ENCODE assay signal across 8 cellular contexts in the genomic region with DNA sequence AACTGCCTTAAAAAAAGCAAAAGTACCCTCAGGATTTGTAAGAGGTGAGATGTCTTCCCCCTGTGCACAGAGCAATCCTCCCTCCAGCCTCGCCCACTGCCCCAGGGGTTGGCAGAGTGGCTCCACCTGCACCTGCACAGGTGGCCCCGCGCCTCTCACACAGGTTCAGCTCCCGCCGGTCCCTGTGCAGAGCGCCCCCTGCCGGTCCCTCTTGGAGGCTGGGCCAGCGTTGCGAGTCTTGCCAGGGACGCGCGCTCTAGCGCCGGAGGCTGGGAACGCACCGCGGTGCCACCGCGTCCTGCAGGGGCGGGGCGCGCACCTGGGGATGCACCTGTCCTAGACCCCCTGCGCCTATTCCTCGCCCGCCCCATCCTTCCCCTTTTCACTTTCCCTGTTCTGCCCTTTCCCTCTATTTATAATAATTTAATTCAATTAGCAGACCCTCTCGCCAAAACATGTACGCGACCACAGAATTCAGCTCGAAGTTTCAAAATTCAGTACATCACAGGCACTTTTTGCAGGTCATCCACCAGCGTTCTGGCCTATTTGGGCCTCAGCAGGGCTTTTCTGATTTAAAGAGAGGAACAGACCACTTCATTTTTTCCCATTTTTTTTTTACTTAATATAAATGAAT.
DNase-seq lines count a peak whose midpoint lies in the region; ATAC-seq and TF ChIP-seq lines count a peak whose summit lies in the region.

No MANE protein-coding gene starts in this region.

- CTCF ChIA-PET in CD4-positive, alpha-beta T cell (lab: Charles Lee): no interaction called here

- peak; percentile 55 for TF ChIP-seq CTCF in upper lobe of right lung (IDR thresholded peaks at IDR 0.05)
- TF ChIP-seq CTCF in CD4-positive, alpha-beta T cell (IDR thresholded peaks at IDR 0.05): no peak

- H3K4me1 ChIP-seq in upper lobe of right lung: no peaks in the 10 kb centered on the region

- peaks cover 11% of the 10 kb centered on the region for H3K27me3 Mint-ChIP-seq in CD4-positive, alpha-beta T cell

- intact Hi-C loops in upper lobe of right lung (cut with DNase I): no loop called here
- intact Hi-C loops in CD4-positive, alpha-beta T cell (cut with DNase I, micrococcal nuclease): no loop called here

- no peak overlapping the region for H3K27ac Mint-ChIP-seq in CD4-positive, alpha-beta T cell

- no peaks in the 10 kb centered on the region for H3K36me3 Mint-ChIP-seq in CD4-positive, alpha-beta T cell (ENCODE audit: low read depth)

- POLR2A ChIA-PET in CD4-positive, alpha-beta T cell (lab: Charles Lee): no interaction called here

- no peak overlapping the region for H3K27ac ChIP-seq in upper lobe of right lung
- no peak overlapping the region for H3K27ac ChIP-seq in CD4-positive, alpha-beta T cell (ENCODE audit: low read depth, low read length)

- no peaks in the 10 kb centered on the region for H3K9me3 ChIP-seq in upper lobe of right lung
- H3K9me3 ChIP-seq in CD4-positive, alpha-beta T cell (ENCODE audit: control insufficient read depth, low read length): no peaks in the 10 kb centered on the region

- H3K36me3 ChIP-seq in upper lobe of right lung: no peaks in the 10 kb centered on the region

- no peak overlapping the region for H3K4me3 ChIP-seq in upper lobe of right lung

- no peaks in the 10 kb centered on the region for H3K4me1 Mint-ChIP-seq in CD4-positive, alpha-beta T cell (ENCODE audit: low read depth)

- DNase-seq in NCI-H2107 (lab: John Stamatoyannopoulos, UW) (peak; percentile 4), NCI-H2107 treated with DMSO at 0.1 percent for 48 hours (lab: John Stamatoyannopoulos, UW; ENCODE audit: unreplicated experiment) (no peak), NCI-H69 (lab: John Stamatoyannopoulos, UW) (peak; percentile 80), iPS-NIHi11 (ENCODE audit: low spot score) (peak; percentile 47), upper lobe of right lung (peak; percentile 83)
- no peak for DNase-seq in CD4-positive, alpha-beta T cell

- H3K27me3 ChIP-seq in upper lobe of right lung: no peaks in the 10 kb centered on the region
- no peaks in the 10 kb centered on the region for H3K27me3 ChIP-seq in CD4-positive, alpha-beta T cell (ENCODE audit: control insufficient read depth, insufficient read depth, low read length)

- H3K9me3 Mint-ChIP-seq in CD4-positive, alpha-beta T cell: no peaks in the 10 kb centered on the region

- peak; percentile 79 for ATAC-seq in GM21786 (IDR thresholded peaks at IDR 0.05; ENCODE audit: unreplicated experiment)
- peak; percentile 78 for ATAC-seq in upper lobe of right lung
- ATAC-seq in CD4-positive, alpha-beta T cell (ENCODE audit: poor library complexity): no peak
- ATAC-seq in HG03108 (IDR thresholded peaks at IDR 0.05; ENCODE audit: unreplicated experiment): no peak

- H3K4me3 Mint-ChIP-seq in CD4-positive, alpha-beta T cell: no peak overlapping the region

Comparison
In these comparisons a context has a peak if more than half of its experiments do, and no peak if none do; other contexts are left out.
1. DNase-seq: peak in NCI-H2107 (single experiment), NCI-H69 (single experiment), iPS-NIHi11 (single experiment) and upper lobe of right lung (single experiment); none in NCI-H2107 treated with DMSO at 0.1 percent for 48 hours (single experiment) and CD4-positive, alpha-beta T cell (0 of 10).
2. ATAC-seq: peak in GM21786 (single experiment) and upper lobe of right lung (single experiment); none in CD4-positive, alpha-beta T cell (single experiment) and HG03108 (single experiment).